In genomic region chr21:45006536-45007079, GRCh38 we compare ENCODE assay signal across 18 cellular contexts.
"Had no signal": no experiment of that assay in that cellular context is flagged by ENCODE, and none has a peak within 500 bp of the region (broad histone marks: within the 10 kb centered on the region; RNA-seq: fewer than 3 reads in every experiment).

No MANE protein-coding gene starts in this region.

- H3K27me3 ChIP-seq: heart left ventricle, sigmoid colon had no signal

- ATAC-seq: heart left ventricle; mucosa of descending colon; naive thymus-derived CD8-positive, alpha-beta T cell; psoas muscle had no signal

- H3K4me3 Mint-ChIP-seq: naive thymus-derived CD8-positive, alpha-beta T cell; type B pancreatic cell had no signal

- H3K4me1 ChIP-seq: psoas muscle had no signal

- H3K9me3 ChIP-seq: mucosa of descending colon, psoas muscle, sigmoid colon had no signal

- H3K4me3 ChIP-seq: dorsolateral prefrontal cortex, heart left ventricle, mucosa of descending colon, psoas muscle, sigmoid colon, skin epidermis had no signal

- H3K36me3 ChIP-seq: heart left ventricle, sigmoid colon had no signal

- DNase-seq: cortex of kidney; effector CD8-positive, alpha-beta T cell; foreskin melanocyte; hypothalamus; kidney glomerular epithelial cell; mucosa of descending colon; psoas muscle; retina; sigmoid colon; stimulated activated CD4-positive, alpha-beta T cell treated with anti-CD3 and anti-CD28 coated beads, Interleukin-12 subunit alpha, Interleukin-12 subunit beta, amount 100 ng/mL, for 4 hours; stimulated activated naive CD4-positive, alpha-beta T cell treated with Interleukin-2 at 50 U/mL for 16 hours had no signal

- H3K36me3 Mint-ChIP-seq: type B pancreatic cell had no signal

- H3K27ac ChIP-seq: dorsolateral prefrontal cortex, heart left ventricle, psoas muscle, skin epidermis had no signal

- FAIRE-seq: islet of Langerhans, urothelium cell line had no signal
